In genomic region chr6:14786455-14786854, GRCh38 we compare ENCODE assay signal across 1 cellular context.
TF ChIP-seq lines count a peak whose summit lies in the region.

No MANE protein-coding gene starts in this region.

TF ChIP-seq in GM23338, 12 proteins besides CTCF, POLR2A, EP300 and RAD21:
- TF ChIP-seq ZNF462 (CRISPR knock-in tag; IDR thresholded peaks at IDR 0.05) (no peak), ETS1 (IDR thresholded peaks at IDR 0.05) (no peak), REST (IDR thresholded peaks at IDR 0.05; ENCODE audit: unreplicated experiment) (no peak), POLR2AphosphoS5 (IDR thresholded peaks at IDR 0.05; ENCODE audit: low read depth) (no peak), EZH2phosphoT487 (IDR thresholded peaks at IDR 0.05; ENCODE audit: unreplicated experiment) (no peak), ZNF331 (CRISPR knock-in tag; IDR thresholded peaks at IDR 0.05; ENCODE audit: low read depth) (no peak), NANOG (IDR thresholded peaks at IDR 0.05; ENCODE audit: borderline replicate concordance) (no peak), EZH2 (IDR thresholded peaks at IDR 0.05; ENCODE audit: low read depth, unreplicated experiment) (no peak), STAT1 (IDR thresholded peaks at IDR 0.05; ENCODE audit: unreplicated experiment) (no peak)
